1 cellular context compared by ENCODE assay signal in genomic region chr11:118435893-118436624, GRCh38.
TF ChIP-seq lines count a peak whose summit lies in the region.

TSS of gene KMT2A (plus strand) at chr11:118436492. CDS start at chr11:118436513, 21 bp downstream.

TF ChIP-seq in K562, 482 proteins besides CTCF, POLR2A, EP300 and RAD21 (continued from another document and continues in another):
- TF ChIP-seq PYGO2 (tag; IDR thresholded peaks at IDR 0.05) = no peak
- TF ChIP-seq CTBP1 (IDR thresholded peaks at IDR 0.05; ENCODE audit: borderline replicate concordance) = peak; percentile 87
- TF ChIP-seq CBX8 (IDR thresholded peaks at IDR 0.05; ENCODE audit: borderline replicate concordance, extremely low read depth, low read depth, low read length, poor library complexity, severe bottlenecking) = no peak
- no peak for TF ChIP-seq HDGF (IDR thresholded peaks at IDR 0.05)
- TF ChIP-seq ZNF41 (CRISPR knock-in tag; conservative IDR thresholded peaks at IDR 0.05) = 0 out of 2 replicates have a peak, but pooled peaks have one; percentile 56
- no peak for TF ChIP-seq RHOXF2B (CRISPR knock-in tag; conservative IDR thresholded peaks at IDR 0.05)
- TF ChIP-seq SP2 (IDR thresholded peaks at IDR 0.05; ENCODE audit: extremely low read depth, low read depth, low read length, poor library complexity, severe bottlenecking) = no peak
- peak in 1 of 2 experiments; percentile 81; a peak in 2 of 4 replicates for TF ChIP-seq KDM1A (IDR thresholded peaks at IDR 0.05)
- TF ChIP-seq CBX2 (IDR thresholded peaks at IDR 0.05; ENCODE audit: insufficient read depth, low read length, poor library complexity, severe bottlenecking) = no peak
- TF ChIP-seq ASH1L (IDR thresholded peaks at IDR 0.05; ENCODE audit: borderline replicate concordance, low read depth, partially characterized antibody) = no peak
- TF ChIP-seq CUX1 (CRISPR knock-in tag; IDR thresholded peaks at IDR 0.05) = no peak
- no peak for TF ChIP-seq ZC3H11A (IDR thresholded peaks at IDR 0.05; ENCODE audit: low read depth, low read length)
- TF ChIP-seq NBN (IDR thresholded peaks at IDR 0.05; ENCODE audit: low read depth) = peak; percentile 75
- TF ChIP-seq SREBF1 (IDR thresholded peaks at IDR 0.05; ENCODE audit: borderline replicate concordance, low read depth, low read length) = no peak
- TF ChIP-seq OTX1 (CRISPR knock-in tag; IDR thresholded peaks at IDR 0.05) = no peak
- peak; percentile 96 for TF ChIP-seq ZNF263 (CRISPR knock-in tag; IDR thresholded peaks at IDR 0.05; ENCODE audit: borderline replicate concordance)
- TF ChIP-seq TAF9B (IDR thresholded peaks at IDR 0.05; ENCODE audit: partially characterized antibody) = peak; percentile 66
- no peak for TF ChIP-seq NUFIP1 (IDR thresholded peaks at IDR 0.05; ENCODE audit: partially characterized antibody)
- peak; percentile 60; the same call in 1 of the 2 replicates for TF ChIP-seq SIN3B (IDR thresholded peaks at IDR 0.05; ENCODE audit: low read depth)
- no peak for TF ChIP-seq ZNF395 (CRISPR knock-in tag; IDR thresholded peaks at IDR 0.05)
- peak in 1 of 2 experiments; percentile 91; a peak in 2 of 4 replicates for TF ChIP-seq NONO (IDR thresholded peaks at IDR 0.05; ENCODE audit: low read depth in 2 of 2, low read length in 1 of 2)
- TF ChIP-seq PTBP1 (IDR thresholded peaks at IDR 0.05; ENCODE audit: low read depth, low read length) = no peak; the same call in 1 of the 2 replicates
- no peak for TF ChIP-seq SETDB1 (IDR thresholded peaks at IDR 0.05; ENCODE audit: low read length)
- TF ChIP-seq SPI1 (IDR thresholded peaks at IDR 0.05; ENCODE audit: borderline replicate concordance, low read depth, low read length) = no peak
- no peak for TF ChIP-seq HNRNPUL1 (IDR thresholded peaks at IDR 0.05; ENCODE audit: low read length)
- TF ChIP-seq ZFP91 (CRISPR knock-in tag; IDR thresholded peaks at IDR 0.05) = 0 out of 2 replicates have a peak, but pooled peaks have one; percentile 25
- no peak for TF ChIP-seq ZNF143 (CRISPR knock-in tag; IDR thresholded peaks at IDR 0.05)
- 0 out of 2 replicates have a peak, but pooled peaks have one; percentile 66 for TF ChIP-seq NR2F6 (CRISPR knock-in tag; IDR thresholded peaks at IDR 0.05)
- TF ChIP-seq KDM5B (IDR thresholded peaks at IDR 0.05; ENCODE audit: insufficient replicate concordance, low read depth, low read length) = peak; percentile 70
- no peak for TF ChIP-seq ID3 (CRISPR knock-in tag; IDR thresholded peaks at IDR 0.05)
- TF ChIP-seq ID3 (tag; IDR thresholded peaks at IDR 0.05) = peak; percentile 51; the same call in 1 of the 2 replicates
- no peak for TF ChIP-seq SMAD1 (IDR thresholded peaks at IDR 0.05; ENCODE audit: low read depth, low read length, partially characterized antibody)
- TF ChIP-seq ZNF12 (CRISPR knock-in tag; IDR thresholded peaks at IDR 0.05) = no peak
- TF ChIP-seq EP400 (IDR thresholded peaks at IDR 0.05) = peak; percentile 71
- no peak for TF ChIP-seq BRF2 (IDR thresholded peaks at IDR 0.05; ENCODE audit: borderline replicate concordance, insufficient read depth, insufficient read length)
- TF ChIP-seq ZEB2 (IDR thresholded peaks at IDR 0.05) = peak; percentile 97
- TF ChIP-seq ZFP36 (IDR thresholded peaks at IDR 0.05; ENCODE audit: low read depth, low read length, partially characterized antibody) = no peak
- no peak for TF ChIP-seq JUN (IDR thresholded peaks at IDR 0.05; ENCODE audit: borderline replicate concordance, low read depth, low read length)
- TF ChIP-seq JUN (CRISPR knock-in tag; IDR thresholded peaks at IDR 0.05; ENCODE audit: borderline replicate concordance) = no peak
- peak; percentile 36; the same call in 1 of the 2 replicates for TF ChIP-seq ZNF431 (CRISPR knock-in tag; IDR thresholded peaks at IDR 0.05)
- peak; percentile 72; the same call in 1 of the 2 replicates for TF ChIP-seq ZNF175 (CRISPR knock-in tag; IDR thresholded peaks at IDR 0.05; ENCODE audit: low read depth)
- TF ChIP-seq ZNF76 (CRISPR knock-in tag; IDR thresholded peaks at IDR 0.05; ENCODE audit: borderline replicate concordance) = peak; percentile 94; the same call in 1 of the 2 replicates
- TF ChIP-seq MTA1 (IDR thresholded peaks at IDR 0.05; ENCODE audit: borderline replicate concordance) = 0 out of 2 replicates have a peak, but pooled peaks have one; percentile 33
- TF ChIP-seq FOS (IDR thresholded peaks at IDR 0.05; ENCODE audit: extremely low read depth, insufficient read length) = peak; percentile 94
- peak; percentile 81 for TF ChIP-seq E2F8 (IDR thresholded peaks at IDR 0.05; ENCODE audit: low read depth, partially characterized antibody)
- TF ChIP-seq RFX1 (IDR thresholded peaks at IDR 0.05) = no peak
- no peak for TF ChIP-seq NKRF (IDR thresholded peaks at IDR 0.05; ENCODE audit: borderline replicate concordance)
- TF ChIP-seq RBM14 (IDR thresholded peaks at IDR 0.05; ENCODE audit: borderline replicate concordance, insufficient read depth, low read depth, low read length) = 0 out of 2 replicates have a peak, but pooled peaks have one; percentile 82
- no peak for TF ChIP-seq DEAF1 (CRISPR knock-in tag; IDR thresholded peaks at IDR 0.05)
- no peak for TF ChIP-seq TCF7L2 (IDR thresholded peaks at IDR 0.05; ENCODE audit: low read depth, low read length)
- no peak for TF ChIP-seq ZNF133 (CRISPR knock-in tag; IDR thresholded peaks at IDR 0.05)
- no peak for TF ChIP-seq CREBBP (IDR thresholded peaks at IDR 0.05; ENCODE audit: low read depth, low read length)
- 0 out of 2 replicates have a peak, but pooled peaks have one; percentile 41 for TF ChIP-seq TCF15 (CRISPR knock-in tag; IDR thresholded peaks at IDR 0.05)
